Comparison of ENCODE assay signal across 33 cellular contexts in genomic region chr15:95860406-95860805, GRCh38.
"Had no signal": no experiment of that assay in that cellular context is flagged by ENCODE, and none has a peak within 500 bp of the region (broad histone marks: within the 10 kb centered on the region; RNA-seq: fewer than 3 reads in every experiment).

No MANE protein-coding gene starts in this region.

- H3K4me1 ChIP-seq: adrenal gland, ascending aorta, body of pancreas, breast epithelium had no signal

- H3K36me3 ChIP-seq: adrenal gland, ascending aorta, brain microvascular endothelial cell, breast epithelium, cardiac muscle cell had no signal

- H3K4me3 ChIP-seq: adrenal gland, ascending aorta, body of pancreas, breast epithelium, cardiac muscle cell had no signal

- FAIRE-seq: astrocyte, bronchial epithelial cell had no signal

- ATAC-seq: activated naive CD4-positive, alpha-beta T cell treated with anti-CD3 and anti-CD28 coated beads, Interleukin-2, amount 50 U/mL, for 72 hours; activated naive CD8-positive, alpha-beta T cell treated with anti-CD3 and anti-CD28 coated beads, Interleukin-2, amount 50 U/mL, for 24 hours; activated T-cell treated with anti-CD3 and anti-CD28 coated beads, Interleukin-2, amount 50 U/mL, for 4 hours; activated T-cell treated with anti-CD3 and anti-CD28 coated beads, Interleukin-2, amount 50 U/mL, for 72 hours; activated T-helper 17 cell treated with anti-CD3 and anti-CD28 coated beads, Interleukin-2, amount 50 U/mL, for 72 hours; body of pancreas had no signal

- H3K27me3 ChIP-seq: ascending aorta, body of pancreas, brain microvascular endothelial cell, breast epithelium, cardiac muscle cell had no signal

- H3K9me3 ChIP-seq: adrenal gland, ascending aorta, body of pancreas, breast epithelium had no signal

- H3K27ac ChIP-seq: adrenal gland, ascending aorta, body of pancreas, brain microvascular endothelial cell, breast epithelium, cardiac muscle cell had no signal

- DNase-seq: activated effector memory CD4-positive, alpha-beta T cell treated with anti-CD3 and anti-CD28 coated beads, Interleukin-2, amount 50 U/mL, for 16 hours; activated effector memory CD4-positive, alpha-beta T cell treated with Interleukin-2 at 50 U/mL for 16 hours; activated gamma-delta T cell; activated gamma-delta T cell treated with Interleukin-2 at 50 U/mL for 16 hours; activated naive CD4-positive, alpha-beta T cell; activated naive CD4-positive, alpha-beta T cell treated with anti-CD3 and anti-CD28 coated beads for 36 hours; activated naive CD4-positive, alpha-beta T cell treated with anti-CD3 and anti-CD28 coated beads, Interleukin-2, amount 10 ng/mL, durations not matched to agents 7 days and 5 days; activated naive CD4-positive, alpha-beta T cell treated with anti-CD3 and anti-CD28 coated beads, Interleukin-2, amount 50 U/mL, for 16 hours; activated naive CD4-positive, alpha-beta T cell treated with Interleukin-2 at 50 U/mL for 16 hours; activated naive CD8-positive, alpha-beta T cell treated with anti-CD3 and anti-CD28 coated beads for 36 hours; activated naive CD8-positive, alpha-beta T cell treated with anti-CD3 and anti-CD28 coated beads, Interleukin-2, amount 10 ng/mL, durations not matched to agents 7 days and 5 days; activated naive CD8-positive, alpha-beta T cell treated with anti-CD3 and anti-CD28 coated beads, Interleukin-2, amount 50 U/mL, for 24 hours; activated T-cell treated with anti-CD3 and anti-CD28 coated beads, Interleukin-2, amount 50 U/mL, for 24 hours; activated T-cell treated with anti-CD3 and anti-CD28 coated beads, Interleukin-2, amount 50 U/mL, for 4 hours; activated T-cell treated with anti-CD3 and anti-CD28 coated beads, Interleukin-2, amount 50 U/mL, for 48 hours; activated T-cell treated with anti-CD3 and anti-CD28 coated beads, Interleukin-2, amount 50 U/mL, for 72 hours; adrenal gland; amniotic stem cell; amygdala; anterior cingulate cortex; aorta; body of pancreas; brain microvascular endothelial cell; caudate nucleus; central memory CD4-positive, alpha-beta T cell; cerebellar nuclear complex had no signal
